In the genomic region with DNA sequence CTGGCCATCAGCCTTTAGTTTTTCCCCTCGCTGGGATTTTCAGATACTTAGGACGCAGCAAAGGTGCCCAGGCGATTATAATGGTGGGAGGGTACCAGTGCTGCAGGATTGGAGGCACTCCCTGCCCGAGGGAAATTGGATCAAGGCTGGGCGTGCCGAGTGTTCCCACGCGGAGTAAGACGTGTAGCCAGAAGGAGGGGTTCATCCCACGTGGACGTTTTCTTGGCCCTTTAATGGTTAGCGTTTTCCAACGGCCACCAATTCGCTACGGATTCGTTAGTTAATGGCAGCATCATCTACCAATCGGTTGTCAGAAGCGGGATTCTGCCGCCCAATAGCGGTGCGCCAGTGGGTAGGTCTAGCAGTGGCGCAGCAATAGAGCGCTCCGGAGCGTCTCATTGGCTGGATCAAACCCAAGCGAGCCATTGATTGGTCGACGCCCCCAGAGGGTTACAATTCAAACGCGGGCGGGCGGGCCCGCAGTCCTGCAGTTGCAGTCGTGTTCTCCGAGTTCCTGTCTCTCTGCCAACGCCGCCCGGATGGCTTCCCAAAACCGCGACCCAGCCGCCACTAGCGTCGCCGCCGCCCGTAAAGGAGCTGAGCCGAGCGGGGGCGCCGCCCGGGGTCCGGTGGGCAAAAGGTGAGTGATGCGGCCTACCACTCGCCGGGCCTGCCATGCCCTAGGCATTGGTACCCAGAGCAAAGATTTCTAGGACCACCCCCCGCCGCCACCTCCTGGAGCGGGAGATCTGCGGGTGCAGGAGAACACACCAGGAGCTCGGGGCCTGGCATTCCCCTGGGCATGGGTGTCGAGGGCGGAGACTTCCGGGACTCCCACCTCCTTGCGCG, we compare ENCODE assay signal across 8 cellular contexts.
A peak's percentile ranks its signal among the peaks of the same experiment; 100 is the strongest.
DNase-seq lines count a peak whose midpoint lies in the region; ATAC-seq and FAIRE-seq lines count a peak whose summit lies in the region.

A gene (plus strand): TSS at position 488 of the 849 bp plus-strand sequence. CDS start 52 bp downstream, at position 540.

- DNase-seq in AG08396 (ENCODE audit: low spot score) (peak; percentile 99), NCI-H345 treated with DMSO at 0.1 percent for 48 hours (lab: John Stamatoyannopoulos, UW; ENCODE audit: unreplicated experiment) (peak; percentile 98), cerebellar cortex (ENCODE audit: low spot score) (peak; percentile 100)
- peak; percentile 92 for DNase-seq in activated CD4-positive, CD25-positive, alpha-beta regulatory T cell treated with anti-CD3 and anti-CD28 coated beads, Interleukin-2, amount 50 U/mL, for 16 hours (ENCODE audit: low read depth, low spot score)
- DNase-seq in stimulated activated CD4-positive, alpha-beta T cell treated with anti-CD3 and anti-CD28 coated beads, Interleukin-12 subunit alpha, Interleukin-12 subunit beta, amount 100 ng/mL, for 4 hours, result peak; percentile 87

- FAIRE-seq in islet of Langerhans (lab: Jason Lieb, UNC), result peak; percentile 93

- ATAC-seq in GM19023 (IDR thresholded peaks at IDR 0.05; ENCODE audit: unreplicated experiment) (peak; percentile 97), HG03280 (IDR thresholded peaks at IDR 0.05; ENCODE audit: unreplicated experiment) (peak; percentile 98)

Comparison
In these comparisons a context has a peak if more than half of its experiments do, and no peak if none do; other contexts are left out.
1. Peak in every context shown above with its lines: DNase-seq and ATAC-seq.